22 cellular contexts compared by ENCODE assay signal in the genomic region with DNA sequence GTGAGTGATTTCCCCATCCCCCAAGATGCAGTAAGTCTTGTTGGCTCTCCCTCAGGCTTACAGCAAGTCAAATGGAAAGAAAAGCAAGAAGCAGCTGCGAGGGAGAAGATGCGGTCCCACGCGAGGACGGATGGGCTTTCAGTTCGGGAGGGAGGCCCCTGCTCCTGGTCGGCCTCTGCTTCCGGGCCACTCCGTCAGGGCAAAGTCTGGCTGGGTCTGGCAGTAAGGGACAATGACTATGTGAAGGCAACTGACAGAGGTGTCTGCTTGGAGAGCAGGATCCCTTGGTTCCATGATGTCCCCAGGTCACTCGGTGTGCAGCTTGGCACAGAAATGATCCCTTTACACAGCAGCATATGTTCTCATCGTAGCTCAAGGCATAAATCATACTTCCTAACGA.
"Had no signal": no experiment of that assay in that cellular context is flagged by ENCODE, and none has a peak within 500 bp of the region (broad histone marks: within the 10 kb centered on the region; RNA-seq: fewer than 3 reads in every experiment).

No MANE protein-coding gene starts in this region.

- H3K27me3 ChIP-seq: SJSA1 had no signal

- ATAC-seq: HepG2 had no signal

- H3K4me1 ChIP-seq: SJSA1 had no signal

- H3K27ac ChIP-seq: SJSA1, SK-N-MC had no signal

- H3K4me3 ChIP-seq: SJSA1, SK-N-MC had no signal

- DNase-seq: IMR-90, Karpas-422, KG1, MM.1S, NCI-H1092 treated with DMSO at 0.1 percent for 48 hours, NCI-H1436, NCI-H187, NCI-H2029, NCI-H2081 treated with DMSO at 0.1 percent for 48 hours, NCI-H2171, NCI-H226, NCI-H446, NCI-H510A, NCI-H524 treated with DMSO at 0.1 percent for 48 hours, NCI-H69, NCI-H774, Right ventricle myocardium superior, RPMI8226, SIG-M5 had no signal
